ENCODE assay signal across 24 cellular contexts in genomic region chr9:109997682-109998081, GRCh38.
"Had no signal": no experiment of that assay in that cellular context is flagged by ENCODE, and none has a peak within 500 bp of the region (broad histone marks: within the 10 kb centered on the region; RNA-seq: fewer than 3 reads in every experiment).

No MANE protein-coding gene starts in this region.

- H3K4me3 ChIP-seq: body of pancreas, cardiac muscle cell, esophagus muscularis mucosa, gastroesophageal sphincter, mucosa of descending colon, ovary, prostate gland, SJCRH30 had no signal

- H3K27me3 ChIP-seq: body of pancreas, cardiac muscle cell, esophagus muscularis mucosa, gastroesophageal sphincter, ovary, SJCRH30 had no signal

- H3K36me3 ChIP-seq: cardiac muscle cell, esophagus muscularis mucosa, gastroesophageal sphincter, ovary, prostate gland had no signal

- H3K27ac ChIP-seq: body of pancreas, cardiac muscle cell, gastroesophageal sphincter, ovary, prostate gland, SJCRH30, VCaP had no signal

- H3K9me3 ChIP-seq: body of pancreas, esophagus muscularis mucosa, gastroesophageal sphincter, mucosa of descending colon, ovary, prostate gland had no signal

- ATAC-seq: activated CD4-positive, CD25-positive, alpha-beta regulatory T cell treated with anti-CD3 and anti-CD28 coated beads, Interleukin-2, amount 50 U/mL, for 24 hours; activated CD8-positive, alpha-beta T cell treated with anti-CD3 and anti-CD28 coated beads for 36 hours; activated naive CD8-positive, alpha-beta T cell treated with anti-CD3 and anti-CD28 coated beads, Interleukin-2, amount 50 U/mL, for 24 hours; body of pancreas; gastroesophageal sphincter; mucosa of descending colon; stimulated activated naive CD8-positive, alpha-beta T cell treated with anti-CD3 and anti-CD28 coated beads, Interleukin-15, amount 100 ng/mL, for 72 hours; T-cell had no signal

- DNase-seq: activated CD4-positive, alpha-beta T cell treated with anti-CD3 and anti-CD28 coated beads, Interleukin-2, amount 10 ng/mL, durations not matched to agents 7 days and 5 days; activated CD8-positive, alpha-beta T cell treated with anti-CD3 and anti-CD28 coated beads for 36 hours; activated gamma-delta T cell; activated naive CD4-positive, alpha-beta T cell treated with anti-CD3 and anti-CD28 coated beads, Interleukin-2, amount 50 U/mL, for 16 hours; activated naive CD8-positive, alpha-beta T cell treated with anti-CD3 and anti-CD28 coated beads, Interleukin-2, amount 50 U/mL, for 24 hours; body of pancreas; effector memory CD4-positive, alpha-beta T cell; head of caudate nucleus; mesenchymal stem cell; mucosa of descending colon; ovary; SJCRH30; stimulated activated CD4-positive, alpha-beta T cell treated with anti-CD3 and anti-CD28 coated beads, Interleukin-12 subunit alpha, Interleukin-12 subunit beta, amount 100 ng/mL, for 4 hours; stimulated activated CD4-positive, alpha-beta T cell treated with anti-CD3 and anti-CD28 coated beads, Interleukin-4, amount 100 ng/mL, for 4 hours; stimulated activated naive CD8-positive, alpha-beta T cell treated with anti-CD3 and anti-CD28 coated beads, Interleukin-15, amount 100 ng/mL, for 72 hours; T-cell; trophoblast cell had no signal

- FAIRE-seq: keratinocyte had no signal

- H3K4me1 ChIP-seq: body of pancreas, gastroesophageal sphincter, prostate gland, SJCRH30 had no signal
